Comparison of ENCODE assay signal across 8 cellular contexts in genomic region chr20:17504898-17505663, GRCh38. TPM values are rescaled to one million over a fixed set of nuclear protein-coding genes. Genes with fewer than 3 reads are reported as not detected.
A peak's percentile ranks its signal among the peaks of the same experiment; 100 is the strongest.
DNase-seq lines count a peak whose midpoint lies in the region; ATAC-seq and TF ChIP-seq lines count a peak whose summit lies in the region.

No MANE protein-coding gene starts in this region.

- no peaks in the 10 kb centered on the region for H3K36me3 Mint-ChIP-seq in CD4-positive, CD25-positive, alpha-beta regulatory T cell

- H3K27ac Mint-ChIP-seq in CD4-positive, CD25-positive, alpha-beta regulatory T cell: peak overlapping the region; percentile 26 to 89 (median 74)
- peak overlapping the region; percentile 80 to 89 for H3K27ac Mint-ChIP-seq in stimulated activated naive CD8-positive, alpha-beta T cell treated with anti-CD3 and anti-CD28 coated beads, Interleukin-15, amount 100 ng/mL, for 72 hours

- H3K36me3 ChIP-seq in CD4-positive, CD25-positive, alpha-beta regulatory T cell (ENCODE audit: control insufficient read depth, insufficient read depth, low read length): no peaks in the 10 kb centered on the region
- H3K36me3 ChIP-seq in esophagus squamous epithelium (no peaks in the 10 kb centered on the region), mucosa of stomach (ENCODE audit: control insufficient read depth, insufficient read depth, low read length) (no peaks in the 10 kb centered on the region)

- intact Hi-C loops in esophagus squamous epithelium (cut with DNase I): loop anchor here (10.0 kb wide), 2 partner anchors 110 to 390 kb away; no protein-coding TSS in a partner anchor

- H3K9me3 Mint-ChIP-seq in CD4-positive, CD25-positive, alpha-beta regulatory T cell: peaks cover 0 to 2% (median 0%) of the 10 kb centered on the region in 7 donors
- H3K9me3 Mint-ChIP-seq in stimulated activated naive CD8-positive, alpha-beta T cell treated with anti-CD3 and anti-CD28 coated beads, Interleukin-15, amount 100 ng/mL, for 72 hours: no peaks in the 10 kb centered on the region

- peak overlapping the region; percentile 51 for H3K27ac ChIP-seq in CD4-positive, CD25-positive, alpha-beta regulatory T cell (ENCODE audit: insufficient read depth, low read length, poor library complexity, severe bottlenecking)
- H3K27ac ChIP-seq in esophagus squamous epithelium: peak overlapping the region; percentile 18 to 82 (median 52)

- peaks cover 15% of the 10 kb centered on the region for H3K27me3 Mint-ChIP-seq in CD4-positive, CD25-positive, alpha-beta regulatory T cell
- H3K27me3 Mint-ChIP-seq in stimulated activated naive CD8-positive, alpha-beta T cell treated with anti-CD3 and anti-CD28 coated beads, Interleukin-15, amount 100 ng/mL, for 72 hours: peaks cover 35% of the 10 kb centered on the region

- TF ChIP-seq CTCF in esophagus squamous epithelium (IDR thresholded peaks at IDR 0.05): peak; percentile 33 to 76 (median 60)

- peak overlapping the region; percentile 90 to 98 (median 91) for H3K4me3 Mint-ChIP-seq in CD4-positive, CD25-positive, alpha-beta regulatory T cell
- peak overlapping the region; percentile 89 to 91 for H3K4me3 Mint-ChIP-seq in stimulated activated naive CD8-positive, alpha-beta T cell treated with anti-CD3 and anti-CD28 coated beads, Interleukin-15, amount 100 ng/mL, for 72 hours

- no peaks in the 10 kb centered on the region for H3K9me3 ChIP-seq in CD4-positive, CD25-positive, alpha-beta regulatory T cell (ENCODE audit: control insufficient read depth in 2 of 2, low read length in 2 of 2)
- H3K9me3 ChIP-seq in esophagus squamous epithelium (no peaks in the 10 kb centered on the region), mucosa of stomach (ENCODE audit: control insufficient read depth, low read length) (no peaks in the 10 kb centered on the region)

- H3K4me1 ChIP-seq in CD4-positive, CD25-positive, alpha-beta regulatory T cell (ENCODE audit: control insufficient read depth, insufficient read depth, low read length, poor library complexity, severe bottlenecking): peaks cover 31% of the 10 kb centered on the region
- H3K4me1 ChIP-seq in esophagus squamous epithelium: peaks cover 11 to 27% (median 14%) of the 10 kb centered on the region in 3 donors
- H3K4me1 ChIP-seq in mucosa of stomach (ENCODE audit: control insufficient read depth, insufficient read depth, low read length): peaks cover 4% of the 10 kb centered on the region

- peak; percentile 67 to 75 for ATAC-seq in CD4-positive, CD25-positive, alpha-beta regulatory T cell (ENCODE audit: low read depth in 2 of 2)
- ATAC-seq in GM19351 (IDR thresholded peaks at IDR 0.05; ENCODE audit: unreplicated experiment) (peak; percentile 82), HG03457 (IDR thresholded peaks at IDR 0.05; ENCODE audit: unreplicated experiment) (peak; percentile 60)
- peak; percentile 80 for ATAC-seq in stimulated activated naive CD8-positive, alpha-beta T cell treated with anti-CD3 and anti-CD28 coated beads, Interleukin-15, amount 100 ng/mL, for 72 hours

- peak overlapping the region; percentile 79 for H3K4me3 ChIP-seq in CD4-positive, CD25-positive, alpha-beta regulatory T cell (ENCODE audit: low read depth, low read length)
- H3K4me3 ChIP-seq in esophagus squamous epithelium: peak overlapping the region; percentile 17 to 67 (median 52)
- peak overlapping the region; percentile 60 for H3K4me3 ChIP-seq in mucosa of stomach (ENCODE audit: low read length)

- peak overlapping the region; percentile 45 for H3K9ac ChIP-seq in mucosa of stomach (ENCODE audit: low read length)

- peak; percentile 4 to 80 (median 72) for DNase-seq in CD4-positive, CD25-positive, alpha-beta regulatory T cell
- DNase-seq in NCI-H774 (lab: John Stamatoyannopoulos, UW) (peak; percentile 41), activated T-cell treated with anti-CD3 and anti-CD28 coated beads for 4 hours (peak; percentile 19), esophagus squamous epithelium (lab: John Stamatoyannopoulos, UW) (no peak)
- DNase-seq in stimulated activated naive CD8-positive, alpha-beta T cell treated with anti-CD3 and anti-CD28 coated beads, Interleukin-15, amount 100 ng/mL, for 72 hours: peak; percentile 60 to 73

- no peak for TF ChIP-seq POLR2A in esophagus squamous epithelium (IDR thresholded peaks at IDR 0.05)

- peaks cover 0 to 30% (median 15%) of the 10 kb centered on the region in 4 donors for H3K4me1 Mint-ChIP-seq in CD4-positive, CD25-positive, alpha-beta regulatory T cell
- peaks cover 40% of the 10 kb centered on the region for H3K4me1 Mint-ChIP-seq in stimulated activated naive CD8-positive, alpha-beta T cell treated with anti-CD3 and anti-CD28 coated beads, Interleukin-15, amount 100 ng/mL, for 72 hours

- no peaks in the 10 kb centered on the region for H3K27me3 ChIP-seq in CD4-positive, CD25-positive, alpha-beta regulatory T cell (ENCODE audit: control insufficient read depth, insufficient read depth, low read length)
- H3K27me3 ChIP-seq in esophagus squamous epithelium: no peaks in the 10 kb centered on the region
- no peaks in the 10 kb centered on the region for H3K27me3 ChIP-seq in mucosa of stomach (ENCODE audit: control insufficient read depth, insufficient read depth, low read length)

- WGBS in esophagus squamous epithelium, 2 donors: 0% methylated on average over 4 to 6 of the region's 30 CpGs

RNA-seq across cellular contexts. Expression of gene BFSP1, which starts 26.1 kb away (rescaled TPM):
- total RNA-seq in CD4-positive, CD25-positive, alpha-beta regulatory T cell: 0.39 TPM
- under 1 TPM in 1 of 4 donors, not detected in 3; 0.12 TPM for polyA plus RNA-seq in CD4-positive, CD25-positive, alpha-beta regulatory T cell
- 1 to 10 TPM in 2 of 4 donors, under 1 TPM in 2; 0.56 to 1.3 (median 1.00) TPM for total RNA-seq in esophagus squamous epithelium
